In the genomic region with DNA sequence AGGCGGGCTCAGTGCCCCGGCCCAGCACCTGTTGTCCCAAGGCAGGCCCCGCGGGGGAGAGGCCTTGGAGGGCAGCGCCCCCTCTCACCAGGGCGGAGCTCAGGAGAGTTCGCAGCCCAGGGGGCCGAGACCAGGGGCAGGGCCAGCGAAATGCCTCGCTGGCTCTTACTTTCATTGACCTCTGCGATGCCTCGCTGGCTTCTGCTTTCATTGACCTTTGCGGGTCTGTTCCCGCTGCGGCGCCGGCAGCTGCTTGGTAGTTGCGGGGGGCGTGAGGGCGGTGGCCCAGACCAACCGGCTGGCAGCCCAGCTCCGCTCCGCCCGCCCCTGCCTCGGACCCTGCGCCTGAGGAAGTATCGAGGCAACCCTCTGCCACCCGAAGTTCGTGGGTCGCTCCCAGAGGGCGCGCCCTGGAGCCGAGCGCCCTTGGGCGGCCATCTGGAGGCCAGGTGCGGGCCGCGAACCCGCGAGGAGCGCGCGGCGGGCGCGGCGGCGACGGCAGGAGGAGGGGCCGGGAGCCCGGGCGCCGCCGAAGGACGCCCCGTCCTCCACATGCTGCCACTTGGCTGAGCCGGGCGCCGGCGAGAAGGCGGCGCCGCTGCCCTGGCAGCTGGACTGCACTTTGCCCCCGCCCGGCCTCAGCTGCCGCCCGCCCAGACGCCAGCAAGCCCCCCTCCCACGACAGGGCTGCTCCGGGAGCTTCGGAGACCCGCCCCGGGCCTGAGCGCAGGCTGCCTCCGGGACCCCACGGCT, we compare ENCODE assay signal across 2 cellular contexts.
TF ChIP-seq lines count a peak whose summit lies in the region.

No MANE protein-coding gene starts in this region.

TF ChIP-seq in GM23338, 12 proteins besides CTCF, POLR2A, EP300 and RAD21 (continued from another document):
- TF ChIP-seq, protein P1, sequence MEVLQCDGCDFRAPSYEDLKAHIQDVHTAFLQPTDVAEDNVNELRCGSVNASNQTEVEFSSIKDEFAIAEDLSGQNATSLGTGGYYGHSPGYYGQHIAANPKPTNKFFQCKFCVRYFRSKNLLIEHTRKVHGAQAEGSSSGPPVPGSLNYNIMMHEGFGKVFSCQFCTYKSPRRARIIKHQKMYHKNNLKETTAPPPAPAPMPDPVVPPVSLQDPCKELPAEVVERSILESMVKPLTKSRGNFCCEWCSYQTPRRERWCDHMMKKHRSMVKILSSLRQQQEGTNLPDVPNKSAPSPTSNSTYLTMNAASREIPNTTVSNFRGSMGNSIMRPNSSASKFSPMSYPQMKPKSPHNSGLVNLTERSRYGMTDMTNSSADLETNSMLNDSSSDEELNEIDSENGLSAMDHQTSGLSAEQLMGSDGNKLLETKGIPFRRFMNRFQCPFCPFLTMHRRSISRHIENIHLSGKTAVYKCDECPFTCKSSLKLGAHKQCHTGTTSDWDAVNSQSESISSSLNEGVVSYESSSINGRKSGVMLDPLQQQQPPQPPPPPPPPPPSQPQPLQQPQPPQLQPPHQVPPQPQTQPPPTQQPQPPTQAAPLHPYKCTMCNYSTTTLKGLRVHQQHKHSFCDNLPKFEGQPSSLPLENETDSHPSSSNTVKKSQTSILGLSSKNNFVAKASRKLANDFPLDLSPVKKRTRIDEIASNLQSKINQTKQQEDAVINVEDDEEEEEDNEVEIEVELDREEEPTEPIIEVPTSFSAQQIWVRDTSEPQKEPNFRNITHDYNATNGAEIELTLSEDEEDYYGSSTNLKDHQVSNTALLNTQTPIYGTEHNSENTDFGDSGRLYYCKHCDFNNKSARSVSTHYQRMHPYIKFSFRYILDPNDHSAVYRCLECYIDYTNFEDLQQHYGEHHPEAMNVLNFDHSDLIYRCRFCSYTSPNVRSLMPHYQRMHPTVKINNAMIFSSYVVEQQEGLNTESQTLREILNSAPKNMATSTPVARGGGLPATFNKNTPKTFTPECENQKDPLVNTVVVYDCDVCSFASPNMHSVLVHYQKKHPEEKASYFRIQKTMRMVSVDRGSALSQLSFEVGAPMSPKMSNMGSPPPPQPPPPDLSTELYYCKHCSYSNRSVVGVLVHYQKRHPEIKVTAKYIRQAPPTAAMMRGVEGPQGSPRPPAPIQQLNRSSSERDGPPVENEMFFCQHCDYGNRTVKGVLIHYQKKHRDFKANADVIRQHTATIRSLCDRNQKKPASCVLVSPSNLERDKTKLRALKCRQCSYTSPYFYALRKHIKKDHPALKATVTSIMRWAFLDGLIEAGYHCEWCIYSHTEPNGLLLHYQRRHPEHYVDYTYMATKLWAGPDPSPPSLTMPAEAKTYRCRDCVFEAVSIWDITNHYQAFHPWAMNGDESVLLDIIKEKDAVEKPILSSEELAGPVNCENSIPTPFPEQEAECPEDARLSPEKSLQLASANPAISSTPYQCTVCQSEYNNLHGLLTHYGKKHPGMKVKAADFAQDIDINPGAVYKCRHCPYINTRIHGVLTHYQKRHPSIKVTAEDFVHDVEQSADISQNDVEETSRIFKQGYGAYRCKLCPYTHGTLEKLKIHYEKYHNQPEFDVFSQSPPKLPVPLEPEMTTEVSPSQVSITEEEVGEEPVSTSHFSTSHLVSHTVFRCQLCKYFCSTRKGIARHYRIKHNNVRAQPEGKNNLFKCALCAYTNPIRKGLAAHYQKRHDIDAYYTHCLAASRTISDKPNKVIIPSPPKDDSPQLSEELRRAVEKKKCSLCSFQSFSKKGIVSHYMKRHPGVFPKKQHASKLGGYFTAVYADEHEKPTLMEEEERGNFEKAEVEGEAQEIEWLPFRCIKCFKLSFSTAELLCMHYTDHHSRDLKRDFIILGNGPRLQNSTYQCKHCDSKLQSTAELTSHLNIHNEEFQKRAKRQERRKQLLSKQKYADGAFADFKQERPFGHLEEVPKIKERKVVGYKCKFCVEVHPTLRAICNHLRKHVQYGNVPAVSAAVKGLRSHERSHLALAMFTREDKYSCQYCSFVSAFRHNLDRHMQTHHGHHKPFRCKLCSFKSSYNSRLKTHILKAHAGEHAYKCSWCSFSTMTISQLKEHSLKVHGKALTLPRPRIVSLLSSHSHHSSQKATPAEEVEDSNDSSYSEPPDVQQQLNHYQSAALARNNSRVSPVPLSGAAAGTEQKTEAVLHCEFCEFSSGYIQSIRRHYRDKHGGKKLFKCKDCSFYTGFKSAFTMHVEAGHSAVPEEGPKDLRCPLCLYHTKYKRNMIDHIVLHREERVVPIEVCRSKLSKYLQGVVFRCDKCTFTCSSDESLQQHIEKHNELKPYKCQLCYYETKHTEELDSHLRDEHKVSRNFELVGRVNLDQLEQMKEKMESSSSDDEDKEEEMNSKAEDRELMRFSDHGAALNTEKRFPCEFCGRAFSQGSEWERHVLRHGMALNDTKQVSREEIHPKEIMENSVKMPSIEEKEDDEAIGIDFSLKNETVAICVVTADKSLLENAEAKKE (CRISPR knock-in tag; IDR thresholded peaks at IDR 0.05), result no peak
- TF ChIP-seq, protein P2, sequence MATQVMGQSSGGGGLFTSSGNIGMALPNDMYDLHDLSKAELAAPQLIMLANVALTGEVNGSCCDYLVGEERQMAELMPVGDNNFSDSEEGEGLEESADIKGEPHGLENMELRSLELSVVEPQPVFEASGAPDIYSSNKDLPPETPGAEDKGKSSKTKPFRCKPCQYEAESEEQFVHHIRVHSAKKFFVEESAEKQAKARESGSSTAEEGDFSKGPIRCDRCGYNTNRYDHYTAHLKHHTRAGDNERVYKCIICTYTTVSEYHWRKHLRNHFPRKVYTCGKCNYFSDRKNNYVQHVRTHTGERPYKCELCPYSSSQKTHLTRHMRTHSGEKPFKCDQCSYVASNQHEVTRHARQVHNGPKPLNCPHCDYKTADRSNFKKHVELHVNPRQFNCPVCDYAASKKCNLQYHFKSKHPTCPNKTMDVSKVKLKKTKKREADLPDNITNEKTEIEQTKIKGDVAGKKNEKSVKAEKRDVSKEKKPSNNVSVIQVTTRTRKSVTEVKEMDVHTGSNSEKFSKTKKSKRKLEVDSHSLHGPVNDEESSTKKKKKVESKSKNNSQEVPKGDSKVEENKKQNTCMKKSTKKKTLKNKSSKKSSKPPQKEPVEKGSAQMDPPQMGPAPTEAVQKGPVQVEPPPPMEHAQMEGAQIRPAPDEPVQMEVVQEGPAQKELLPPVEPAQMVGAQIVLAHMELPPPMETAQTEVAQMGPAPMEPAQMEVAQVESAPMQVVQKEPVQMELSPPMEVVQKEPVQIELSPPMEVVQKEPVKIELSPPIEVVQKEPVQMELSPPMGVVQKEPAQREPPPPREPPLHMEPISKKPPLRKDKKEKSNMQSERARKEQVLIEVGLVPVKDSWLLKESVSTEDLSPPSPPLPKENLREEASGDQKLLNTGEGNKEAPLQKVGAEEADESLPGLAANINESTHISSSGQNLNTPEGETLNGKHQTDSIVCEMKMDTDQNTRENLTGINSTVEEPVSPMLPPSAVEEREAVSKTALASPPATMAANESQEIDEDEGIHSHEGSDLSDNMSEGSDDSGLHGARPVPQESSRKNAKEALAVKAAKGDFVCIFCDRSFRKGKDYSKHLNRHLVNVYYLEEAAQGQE (IDR thresholded peaks at IDR 0.05; ENCODE audit: unreplicated experiment), result no peak
- TF ChIP-seq, protein P3, sequence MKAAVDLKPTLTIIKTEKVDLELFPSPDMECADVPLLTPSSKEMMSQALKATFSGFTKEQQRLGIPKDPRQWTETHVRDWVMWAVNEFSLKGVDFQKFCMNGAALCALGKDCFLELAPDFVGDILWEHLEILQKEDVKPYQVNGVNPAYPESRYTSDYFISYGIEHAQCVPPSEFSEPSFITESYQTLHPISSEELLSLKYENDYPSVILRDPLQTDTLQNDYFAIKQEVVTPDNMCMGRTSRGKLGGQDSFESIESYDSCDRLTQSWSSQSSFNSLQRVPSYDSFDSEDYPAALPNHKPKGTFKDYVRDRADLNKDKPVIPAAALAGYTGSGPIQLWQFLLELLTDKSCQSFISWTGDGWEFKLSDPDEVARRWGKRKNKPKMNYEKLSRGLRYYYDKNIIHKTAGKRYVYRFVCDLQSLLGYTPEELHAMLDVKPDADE (IDR thresholded peaks at IDR 0.05), result no peak
- TF ChIP-seq CREB1 (CRISPR knock-in tag; IDR thresholded peaks at IDR 0.05; ENCODE audit: low read depth), result no peak

TF ChIP-seq in WTC11, 78 proteins besides CTCF, POLR2A, EP300 and RAD21 (continued from another document and continues in another):
- TF ChIP-seq, protein P4, sequence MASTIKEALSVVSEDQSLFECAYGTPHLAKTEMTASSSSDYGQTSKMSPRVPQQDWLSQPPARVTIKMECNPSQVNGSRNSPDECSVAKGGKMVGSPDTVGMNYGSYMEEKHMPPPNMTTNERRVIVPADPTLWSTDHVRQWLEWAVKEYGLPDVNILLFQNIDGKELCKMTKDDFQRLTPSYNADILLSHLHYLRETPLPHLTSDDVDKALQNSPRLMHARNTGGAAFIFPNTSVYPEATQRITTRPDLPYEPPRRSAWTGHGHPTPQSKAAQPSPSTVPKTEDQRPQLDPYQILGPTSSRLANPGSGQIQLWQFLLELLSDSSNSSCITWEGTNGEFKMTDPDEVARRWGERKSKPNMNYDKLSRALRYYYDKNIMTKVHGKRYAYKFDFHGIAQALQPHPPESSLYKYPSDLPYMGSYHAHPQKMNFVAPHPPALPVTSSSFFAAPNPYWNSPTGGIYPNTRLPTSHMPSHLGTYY (CRISPR knock-in tag; IDR thresholded peaks at IDR 0.05), result no peak
- TF ChIP-seq, protein P5, sequence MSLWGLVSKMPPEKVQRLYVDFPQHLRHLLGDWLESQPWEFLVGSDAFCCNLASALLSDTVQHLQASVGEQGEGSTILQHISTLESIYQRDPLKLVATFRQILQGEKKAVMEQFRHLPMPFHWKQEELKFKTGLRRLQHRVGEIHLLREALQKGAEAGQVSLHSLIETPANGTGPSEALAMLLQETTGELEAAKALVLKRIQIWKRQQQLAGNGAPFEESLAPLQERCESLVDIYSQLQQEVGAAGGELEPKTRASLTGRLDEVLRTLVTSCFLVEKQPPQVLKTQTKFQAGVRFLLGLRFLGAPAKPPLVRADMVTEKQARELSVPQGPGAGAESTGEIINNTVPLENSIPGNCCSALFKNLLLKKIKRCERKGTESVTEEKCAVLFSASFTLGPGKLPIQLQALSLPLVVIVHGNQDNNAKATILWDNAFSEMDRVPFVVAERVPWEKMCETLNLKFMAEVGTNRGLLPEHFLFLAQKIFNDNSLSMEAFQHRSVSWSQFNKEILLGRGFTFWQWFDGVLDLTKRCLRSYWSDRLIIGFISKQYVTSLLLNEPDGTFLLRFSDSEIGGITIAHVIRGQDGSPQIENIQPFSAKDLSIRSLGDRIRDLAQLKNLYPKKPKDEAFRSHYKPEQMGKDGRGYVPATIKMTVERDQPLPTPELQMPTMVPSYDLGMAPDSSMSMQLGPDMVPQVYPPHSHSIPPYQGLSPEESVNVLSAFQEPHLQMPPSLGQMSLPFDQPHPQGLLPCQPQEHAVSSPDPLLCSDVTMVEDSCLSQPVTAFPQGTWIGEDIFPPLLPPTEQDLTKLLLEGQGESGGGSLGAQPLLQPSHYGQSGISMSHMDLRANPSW (CRISPR knock-in tag; conservative IDR thresholded peaks at IDR 0.05; ENCODE audit: low read depth), result no peak
- TF ChIP-seq ESRRA (CRISPR knock-in tag; IDR thresholded peaks at IDR 0.05; ENCODE audit: borderline replicate concordance), result 0 out of 2 replicates have a peak, but pooled peaks have one; percentile 35
- no peak for TF ChIP-seq ZBTB21 (CRISPR knock-in tag; IDR thresholded peaks at IDR 0.05; ENCODE audit: borderline replicate concordance)
- no peak for TF ChIP-seq ZNF671 (CRISPR knock-in tag; IDR thresholded peaks at IDR 0.05)
- TF ChIP-seq, protein P6, sequence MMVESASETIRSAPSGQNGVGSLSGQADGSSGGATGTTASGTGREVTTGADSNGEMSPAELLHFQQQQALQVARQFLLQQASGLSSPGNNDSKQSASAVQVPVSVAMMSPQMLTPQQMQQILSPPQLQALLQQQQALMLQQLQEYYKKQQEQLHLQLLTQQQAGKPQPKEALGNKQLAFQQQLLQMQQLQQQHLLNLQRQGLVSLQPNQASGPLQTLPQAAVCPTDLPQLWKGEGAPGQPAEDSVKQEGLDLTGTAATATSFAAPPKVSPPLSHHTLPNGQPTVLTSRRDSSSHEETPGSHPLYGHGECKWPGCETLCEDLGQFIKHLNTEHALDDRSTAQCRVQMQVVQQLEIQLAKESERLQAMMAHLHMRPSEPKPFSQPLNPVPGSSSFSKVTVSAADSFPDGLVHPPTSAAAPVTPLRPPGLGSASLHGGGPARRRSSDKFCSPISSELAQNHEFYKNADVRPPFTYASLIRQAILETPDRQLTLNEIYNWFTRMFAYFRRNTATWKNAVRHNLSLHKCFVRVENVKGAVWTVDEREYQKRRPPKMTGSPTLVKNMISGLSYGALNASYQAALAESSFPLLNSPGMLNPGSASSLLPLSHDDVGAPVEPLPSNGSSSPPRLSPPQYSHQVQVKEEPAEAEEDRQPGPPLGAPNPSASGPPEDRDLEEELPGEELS (CRISPR knock-in tag; IDR thresholded peaks at IDR 0.05), result 0 out of 2 replicates have a peak, but pooled peaks have one; percentile 14
- TF ChIP-seq, protein P7, sequence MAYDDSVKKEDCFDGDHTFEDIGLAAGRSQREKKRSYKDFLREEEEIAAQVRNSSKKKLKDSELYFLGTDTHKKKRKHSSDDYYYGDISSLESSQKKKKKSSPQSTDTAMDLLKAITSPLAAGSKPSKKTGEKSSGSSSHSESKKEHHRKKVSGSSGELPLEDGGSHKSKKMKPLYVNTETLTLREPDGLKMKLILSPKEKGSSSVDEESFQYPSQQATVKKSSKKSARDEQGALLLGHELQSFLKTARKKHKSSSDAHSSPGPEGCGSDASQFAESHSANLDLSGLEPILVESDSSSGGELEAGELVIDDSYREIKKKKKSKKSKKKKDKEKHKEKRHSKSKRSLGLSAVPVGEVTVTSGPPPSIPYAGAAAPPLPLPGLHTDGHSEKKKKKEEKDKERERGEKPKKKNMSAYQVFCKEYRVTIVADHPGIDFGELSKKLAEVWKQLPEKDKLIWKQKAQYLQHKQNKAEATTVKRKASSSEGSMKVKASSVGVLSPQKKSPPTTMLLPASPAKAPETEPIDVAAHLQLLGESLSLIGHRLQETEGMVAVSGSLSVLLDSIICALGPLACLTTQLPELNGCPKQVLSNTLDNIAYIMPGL (CRISPR knock-in tag; IDR thresholded peaks at IDR 0.05), result peak; percentile 87
- peak; percentile 51; the same call in 1 of the 2 replicates for TF ChIP-seq FOXK1 (CRISPR knock-in tag; IDR thresholded peaks at IDR 0.05)
- TF ChIP-seq ELF4 (CRISPR knock-in tag; IDR thresholded peaks at IDR 0.05; ENCODE audit: low read depth), result no peak
- TF ChIP-seq, protein P8, sequence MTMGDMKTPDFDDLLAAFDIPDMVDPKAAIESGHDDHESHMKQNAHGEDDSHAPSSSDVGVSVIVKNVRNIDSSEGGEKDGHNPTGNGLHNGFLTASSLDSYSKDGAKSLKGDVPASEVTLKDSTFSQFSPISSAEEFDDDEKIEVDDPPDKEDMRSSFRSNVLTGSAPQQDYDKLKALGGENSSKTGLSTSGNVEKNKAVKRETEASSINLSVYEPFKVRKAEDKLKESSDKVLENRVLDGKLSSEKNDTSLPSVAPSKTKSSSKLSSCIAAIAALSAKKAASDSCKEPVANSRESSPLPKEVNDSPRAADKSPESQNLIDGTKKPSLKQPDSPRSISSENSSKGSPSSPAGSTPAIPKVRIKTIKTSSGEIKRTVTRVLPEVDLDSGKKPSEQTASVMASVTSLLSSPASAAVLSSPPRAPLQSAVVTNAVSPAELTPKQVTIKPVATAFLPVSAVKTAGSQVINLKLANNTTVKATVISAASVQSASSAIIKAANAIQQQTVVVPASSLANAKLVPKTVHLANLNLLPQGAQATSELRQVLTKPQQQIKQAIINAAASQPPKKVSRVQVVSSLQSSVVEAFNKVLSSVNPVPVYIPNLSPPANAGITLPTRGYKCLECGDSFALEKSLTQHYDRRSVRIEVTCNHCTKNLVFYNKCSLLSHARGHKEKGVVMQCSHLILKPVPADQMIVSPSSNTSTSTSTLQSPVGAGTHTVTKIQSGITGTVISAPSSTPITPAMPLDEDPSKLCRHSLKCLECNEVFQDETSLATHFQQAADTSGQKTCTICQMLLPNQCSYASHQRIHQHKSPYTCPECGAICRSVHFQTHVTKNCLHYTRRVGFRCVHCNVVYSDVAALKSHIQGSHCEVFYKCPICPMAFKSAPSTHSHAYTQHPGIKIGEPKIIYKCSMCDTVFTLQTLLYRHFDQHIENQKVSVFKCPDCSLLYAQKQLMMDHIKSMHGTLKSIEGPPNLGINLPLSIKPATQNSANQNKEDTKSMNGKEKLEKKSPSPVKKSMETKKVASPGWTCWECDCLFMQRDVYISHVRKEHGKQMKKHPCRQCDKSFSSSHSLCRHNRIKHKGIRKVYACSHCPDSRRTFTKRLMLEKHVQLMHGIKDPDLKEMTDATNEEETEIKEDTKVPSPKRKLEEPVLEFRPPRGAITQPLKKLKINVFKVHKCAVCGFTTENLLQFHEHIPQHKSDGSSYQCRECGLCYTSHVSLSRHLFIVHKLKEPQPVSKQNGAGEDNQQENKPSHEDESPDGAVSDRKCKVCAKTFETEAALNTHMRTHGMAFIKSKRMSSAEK (CRISPR knock-in tag; IDR thresholded peaks at IDR 0.05; ENCODE audit: borderline replicate concordance), result no peak
